ENCODE assay signal across 26 cellular contexts in genomic region chr1:111850124-111850523, GRCh38.
"Had no signal": no experiment of that assay in that cellular context is flagged by ENCODE, and none has a peak within 500 bp of the region (broad histone marks: within the 10 kb centered on the region; RNA-seq: fewer than 3 reads in every experiment).

No MANE protein-coding gene starts in this region.

- H3K36me3 Mint-ChIP-seq: activated CD8-positive, alpha-beta memory T cell treated with anti-CD3 and anti-CD28 coated beads, Interleukin-2, amount 10 ng/mL, durations not matched to agents 7 days and 5 days; activated naive CD8-positive, alpha-beta T cell; T-cell had no signal

- ATAC-seq: activated CD8-positive, alpha-beta memory T cell treated with anti-CD3 and anti-CD28 coated beads, Interleukin-2, amount 10 ng/mL, durations not matched to agents 7 days and 5 days; PC-3; T-cell had no signal

- H3K4me3 Mint-ChIP-seq: activated B cell treated with CpG ODN at 0.5 μM for 24 hours; activated CD4-positive, alpha-beta T cell treated with anti-CD3 and anti-CD28 coated beads, Interleukin-2, amount 10 ng/mL, durations not matched to agents 24 days and 14 days; activated CD8-positive, alpha-beta memory T cell treated with anti-CD3 and anti-CD28 coated beads, Interleukin-2, amount 10 ng/mL, durations not matched to agents 7 days and 5 days; activated naive CD4-positive, alpha-beta T cell treated with anti-CD3 and anti-CD28 coated beads for 36 hours; activated naive CD8-positive, alpha-beta T cell; activated T-cell treated with anti-CD3 and anti-CD28 coated beads, Interleukin-2, amount 50 U/mL, for 24 hours; T-cell had no signal

- H3K27ac Mint-ChIP-seq: activated B cell treated with CpG ODN at 0.5 μM for 24 hours; activated CD4-positive, alpha-beta T cell treated with anti-CD3 and anti-CD28 coated beads, Interleukin-2, amount 10 ng/mL, durations not matched to agents 24 days and 14 days; activated CD8-positive, alpha-beta memory T cell treated with anti-CD3 and anti-CD28 coated beads, Interleukin-2, amount 10 ng/mL, durations not matched to agents 7 days and 5 days; activated naive CD4-positive, alpha-beta T cell treated with anti-CD3 and anti-CD28 coated beads for 36 hours; activated naive CD8-positive, alpha-beta T cell; activated T-cell treated with anti-CD3 and anti-CD28 coated beads, Interleukin-2, amount 50 U/mL, for 24 hours; T-cell had no signal

- H3K9me3 Mint-ChIP-seq: activated B cell treated with CpG ODN at 0.5 μM for 24 hours; activated CD4-positive, alpha-beta T cell treated with anti-CD3 and anti-CD28 coated beads, Interleukin-2, amount 10 ng/mL, durations not matched to agents 24 days and 14 days; activated naive CD4-positive, alpha-beta T cell treated with anti-CD3 and anti-CD28 coated beads for 36 hours; activated T-cell treated with anti-CD3 and anti-CD28 coated beads, Interleukin-2, amount 50 U/mL, for 24 hours; T-cell had no signal

- DNase-seq: activated B cell treated with CpG ODN at 0.5 μM for 24 hours; activated CD4-positive, alpha-beta T cell treated with anti-CD3 and anti-CD28 coated beads for 1 hour; activated CD4-positive, alpha-beta T cell treated with anti-CD3 and anti-CD28 coated beads, Interleukin-2, amount 10 ng/mL, durations not matched to agents 24 days and 14 days; activated CD4-positive, alpha-beta T cell treated with anti-CD3 and anti-CD28 coated beads, Interleukin-2, amount 50 U/mL, for 48 hours; activated CD8-positive, alpha-beta memory T cell treated with anti-CD3 and anti-CD28 coated beads, Interleukin-2, amount 10 ng/mL, durations not matched to agents 7 days and 5 days; activated gamma-delta T cell; activated naive CD4-positive, alpha-beta T cell treated with anti-CD3 and anti-CD28 coated beads for 36 hours; activated T-cell treated with anti-CD3 and anti-CD28 coated beads, Interleukin-2, amount 50 U/mL, for 24 hours; amygdala; IMR-90; Kasumi-1; KBM-7; NCI-H1092; NCI-H1417; NCI-H2029; NCI-H2107; NCI-H2171 treated with DMSO at 0.1 percent for 48 hours; NCI-H345; NCI-H510A treated with DMSO at 0.1 percent for 48 hours; NCI-H69; PC-3; SIG-M5; T-cell; T-helper 2 cell; T1000 had no signal

- H3K4me1 Mint-ChIP-seq: activated B cell treated with CpG ODN at 0.5 μM for 24 hours; activated CD4-positive, alpha-beta T cell treated with anti-CD3 and anti-CD28 coated beads, Interleukin-2, amount 10 ng/mL, durations not matched to agents 24 days and 14 days; activated CD8-positive, alpha-beta memory T cell treated with anti-CD3 and anti-CD28 coated beads, Interleukin-2, amount 10 ng/mL, durations not matched to agents 7 days and 5 days; T-cell had no signal
